ENCODE assay signal across 18 cellular contexts in the genomic region with DNA sequence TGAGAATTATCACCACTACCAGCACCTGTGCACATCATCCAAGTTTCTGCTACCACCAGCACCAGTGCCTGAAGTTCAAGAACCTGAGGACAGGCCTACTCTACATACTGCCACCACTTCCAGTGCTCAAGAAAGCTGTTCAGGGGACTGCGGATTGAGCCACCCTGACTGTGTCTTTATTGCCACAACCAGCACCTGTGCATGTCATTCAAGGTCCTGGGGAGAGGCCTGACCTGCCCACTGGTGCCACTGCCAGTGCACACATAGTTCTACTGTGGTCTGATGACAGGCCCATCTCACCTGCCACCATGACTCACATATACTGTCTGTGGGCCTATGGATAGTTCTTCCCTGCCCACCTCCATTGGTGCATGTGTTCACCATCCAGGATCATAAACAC.
DNase-seq lines count a peak whose midpoint lies in the region; ATAC-seq lines count a peak whose summit lies in the region.
"Had no signal": no experiment of that assay in that cellular context is flagged by ENCODE, and none has a peak within 500 bp of the region (broad histone marks: within the 10 kb centered on the region; RNA-seq: fewer than 3 reads in every experiment).

No MANE protein-coding gene starts in this region.

- H3K4me3 Mint-ChIP-seq in activated naive CD8-positive, alpha-beta T cell treated with anti-CD3 and anti-CD28 coated beads, Interleukin-2, amount 50 U/mL, for 24 hours = no peak overlapping the region
- H3K4me3 Mint-ChIP-seq in activated naive CD8-positive, alpha-beta T cell treated with anti-CD3 and anti-CD28 coated beads for 36 hours = no peak overlapping the region
- no peak overlapping the region for H3K4me3 Mint-ChIP-seq in stimulated activated effector memory CD8-positive, alpha-beta T cell treated with anti-CD3 and anti-CD28 coated beads, Interleukin-12 subunit alpha, Interleukin-12 subunit beta, amount 100 ng/mL, for 72 hours
- H3K4me3 Mint-ChIP-seq: CD4-positive, alpha-beta T cell; HFFc6; IgD-negative memory B cell had no signal

- no peaks in the 10 kb centered on the region for H3K36me3 ChIP-seq in neuronal stem cell (replicated peaks in 1 of 2; ENCODE audit: control insufficient read depth in 2 of 2, insufficient read depth in 2 of 2, low read length in 2 of 2)

- H2BK5ac ChIP-seq in neuronal stem cell (ENCODE audit: low read length) = no peak overlapping the region

- no peak overlapping the region for H2AFZ ChIP-seq in neuronal stem cell (ENCODE audit: low read length)
- H2AFZ ChIP-seq: GM23248 had no signal

- no peak overlapping the region for H2BK15ac ChIP-seq in neuronal stem cell (ENCODE audit: low read length)

- peak; percentile 24 for ATAC-seq in activated naive CD8-positive, alpha-beta T cell treated with anti-CD3 and anti-CD28 coated beads, Interleukin-2, amount 50 U/mL, for 24 hours
- peak; percentile 19 for ATAC-seq in stimulated activated effector memory CD8-positive, alpha-beta T cell treated with anti-CD3 and anti-CD28 coated beads, Interleukin-12 subunit alpha, Interleukin-12 subunit beta, amount 100 ng/mL, for 72 hours
- no peak for ATAC-seq in GM19328 (IDR thresholded peaks at IDR 0.05; ENCODE audit: unreplicated experiment)
- ATAC-seq: A549, HCT116 had no signal

- no peak overlapping the region for H3K4ac ChIP-seq in neuronal stem cell (ENCODE audit: low read length)

- WGBS in neuronal stem cell (ENCODE audit: extremely low coverage in 2 of 2, insufficient read length in 2 of 2, insufficient replicate concordance in 1 of 2), 2 donors = no CpG with 5 or more reads among the region's 1 CpG

- no peak overlapping the region for H3K14ac ChIP-seq in neuronal stem cell (ENCODE audit: low read length)

- no peak overlapping the region for H3K27ac ChIP-seq in neuronal stem cell (replicated peaks; ENCODE audit: low read length)
- H3K27ac ChIP-seq: 22Rv1, A549, C4-2B, GM23248, HL-60 had no signal

- H3K27me3 ChIP-seq in neuronal stem cell (ENCODE audit: control insufficient read depth in 3 of 3, insufficient read depth in 3 of 3, low read depth in 1 of 3, low read length in 3 of 3) = no peaks in the 10 kb centered on the region

- H3K9me3 Mint-ChIP-seq in activated naive CD8-positive, alpha-beta T cell treated with anti-CD3 and anti-CD28 coated beads, Interleukin-2, amount 50 U/mL, for 24 hours = peaks cover 7% of the 10 kb centered on the region
- peaks cover 8% of the 10 kb centered on the region for H3K9me3 Mint-ChIP-seq in activated naive CD8-positive, alpha-beta T cell treated with anti-CD3 and anti-CD28 coated beads for 36 hours
- peaks cover 7% of the 10 kb centered on the region for H3K9me3 Mint-ChIP-seq in stimulated activated effector memory CD8-positive, alpha-beta T cell treated with anti-CD3 and anti-CD28 coated beads, Interleukin-12 subunit alpha, Interleukin-12 subunit beta, amount 100 ng/mL, for 72 hours
- H3K9me3 Mint-ChIP-seq: HFFc6 had no signal

- H2AK5ac ChIP-seq in neuronal stem cell (ENCODE audit: low read depth, low read length) = peak overlapping the region; percentile 35

- H3K4me1 ChIP-seq in neuronal stem cell (ENCODE audit: control insufficient read depth in 2 of 2, insufficient read depth in 1 of 2, low read depth in 1 of 2, low read length in 2 of 2) = peaks cover 0 to 1% of the 10 kb centered on the region in 2 donors
- H3K4me1 ChIP-seq: A549, Caco-2 had no signal

- no peak overlapping the region for H2BK12ac ChIP-seq in neuronal stem cell (ENCODE audit: low read length)

- H3K9ac ChIP-seq in neuronal stem cell (ENCODE audit: low read depth, low read length, poor library complexity) = no peak overlapping the region
- H3K9ac ChIP-seq: GM23248 had no signal

- no peaks in the 10 kb centered on the region for H3K27me3 Mint-ChIP-seq in activated naive CD8-positive, alpha-beta T cell treated with anti-CD3 and anti-CD28 coated beads, Interleukin-2, amount 50 U/mL, for 24 hours
- no peaks in the 10 kb centered on the region for H3K27me3 Mint-ChIP-seq in activated naive CD8-positive, alpha-beta T cell treated with anti-CD3 and anti-CD28 coated beads for 36 hours
- H3K27me3 Mint-ChIP-seq: CD4-positive, alpha-beta T cell had no signal

- H3K4me3 ChIP-seq in neuronal stem cell (ENCODE audit: low read length in 2 of 2) = no peak overlapping the region
- H3K4me3 ChIP-seq: A549, GM23248 had no signal

- no peaks in the 10 kb centered on the region for H3K36me3 Mint-ChIP-seq in activated naive CD8-positive, alpha-beta T cell treated with anti-CD3 and anti-CD28 coated beads, Interleukin-2, amount 50 U/mL, for 24 hours (ENCODE audit: low read depth)
- H3K36me3 Mint-ChIP-seq in activated naive CD8-positive, alpha-beta T cell treated with anti-CD3 and anti-CD28 coated beads for 36 hours = no peaks in the 10 kb centered on the region
- H3K36me3 Mint-ChIP-seq in stimulated activated effector memory CD8-positive, alpha-beta T cell treated with anti-CD3 and anti-CD28 coated beads, Interleukin-12 subunit alpha, Interleukin-12 subunit beta, amount 100 ng/mL, for 72 hours = no peaks in the 10 kb centered on the region

- DNase-seq in activated naive CD8-positive, alpha-beta T cell treated with anti-CD3 and anti-CD28 coated beads, Interleukin-2, amount 50 U/mL, for 24 hours = no peak
- no peak for DNase-seq in activated naive CD8-positive, alpha-beta T cell treated with anti-CD3 and anti-CD28 coated beads for 36 hours
- DNase-seq in neuronal stem cell (ENCODE audit: low spot score) (no peak), NCI-H345 treated with DMSO at 0.1 percent for 48 hours (lab: John Stamatoyannopoulos, UW; ENCODE audit: unreplicated experiment) (no peak), NCI-H2081 (lab: John Stamatoyannopoulos, UW) (no peak)
- no peak for DNase-seq in stimulated activated effector memory CD8-positive, alpha-beta T cell treated with anti-CD3 and anti-CD28 coated beads, Interleukin-12 subunit alpha, Interleukin-12 subunit beta, amount 100 ng/mL, for 72 hours (ENCODE audit: low spot score in 2 of 2)
- DNase-seq: AML-193; Caco-2; CD4-positive, alpha-beta T cell; GM23248; HFFc6 had no signal

- no peaks in the 10 kb centered on the region for H3K4me1 Mint-ChIP-seq in activated naive CD8-positive, alpha-beta T cell treated with anti-CD3 and anti-CD28 coated beads, Interleukin-2, amount 50 U/mL, for 24 hours
- no peaks in the 10 kb centered on the region for H3K4me1 Mint-ChIP-seq in activated naive CD8-positive, alpha-beta T cell treated with anti-CD3 and anti-CD28 coated beads for 36 hours
- H3K4me1 Mint-ChIP-seq in stimulated activated effector memory CD8-positive, alpha-beta T cell treated with anti-CD3 and anti-CD28 coated beads, Interleukin-12 subunit alpha, Interleukin-12 subunit beta, amount 100 ng/mL, for 72 hours = no peaks in the 10 kb centered on the region
- H3K4me1 Mint-ChIP-seq: IgD-negative memory B cell had no signal

- H3K9me3 ChIP-seq in neuronal stem cell (replicated peaks in 1 of 2; ENCODE audit: control insufficient read depth in 2 of 2, insufficient read depth in 1 of 2, low read depth in 1 of 2, low read length in 2 of 2) = no peaks in the 10 kb centered on the region
- H3K9me3 ChIP-seq: A549, Caco-2 had no signal

- H3K23ac ChIP-seq in neuronal stem cell (ENCODE audit: low read depth, low read length, poor library complexity) = peak overlapping the region; percentile 18

- no peak overlapping the region for H4K8ac ChIP-seq in neuronal stem cell (ENCODE audit: low read depth, low read length)

- no peak overlapping the region for H3K4me2 ChIP-seq in neuronal stem cell (ENCODE audit: insufficient read depth, low read length, poor library complexity, severe bottlenecking)
- H3K4me2 ChIP-seq: A549 had no signal

- no peaks in the 10 kb centered on the region for H3K79me1 ChIP-seq in neuronal stem cell (ENCODE audit: low read depth, low read length)

- H3K27ac Mint-ChIP-seq in activated naive CD8-positive, alpha-beta T cell treated with anti-CD3 and anti-CD28 coated beads, Interleukin-2, amount 50 U/mL, for 24 hours = no peak overlapping the region
- no peak overlapping the region for H3K27ac Mint-ChIP-seq in activated naive CD8-positive, alpha-beta T cell treated with anti-CD3 and anti-CD28 coated beads for 36 hours
- H3K27ac Mint-ChIP-seq in stimulated activated effector memory CD8-positive, alpha-beta T cell treated with anti-CD3 and anti-CD28 coated beads, Interleukin-12 subunit alpha, Interleukin-12 subunit beta, amount 100 ng/mL, for 72 hours = no peak overlapping the region
- H3K27ac Mint-ChIP-seq: CD4-positive, alpha-beta T cell; HFFc6; IgD-negative memory B cell had no signal

- no peak overlapping the region for H4K91ac ChIP-seq in neuronal stem cell (ENCODE audit: low read depth, low read length, poor library complexity)

- H3K18ac ChIP-seq in neuronal stem cell (ENCODE audit: low read length) = no peak overlapping the region

- H2BK120ac ChIP-seq in neuronal stem cell (ENCODE audit: low read depth, low read length) = no peak overlapping the region
